Comparison of ENCODE assay signal across 2 cellular contexts in the genomic region with DNA sequence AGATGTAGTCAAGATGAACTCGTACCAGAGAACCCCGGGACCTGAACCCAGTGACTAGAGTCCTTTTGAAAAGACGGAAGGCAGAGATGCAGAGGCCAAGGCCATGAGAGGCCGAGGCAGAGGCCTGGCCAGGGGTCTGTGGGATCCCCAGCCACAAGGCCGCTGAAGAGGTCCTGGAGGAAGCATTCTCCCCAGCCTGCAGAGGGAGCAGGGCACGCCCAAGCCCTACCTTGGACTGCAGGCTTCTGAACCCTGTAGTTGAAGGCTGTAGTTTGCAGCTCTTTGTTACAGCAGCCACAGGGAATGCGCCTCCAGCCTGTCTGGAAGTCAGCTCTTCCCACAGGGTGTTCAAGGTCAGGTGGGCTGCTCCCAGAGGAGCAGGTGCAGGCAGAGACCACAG.
TF ChIP-seq lines count a peak whose summit lies in the region.

No MANE protein-coding gene starts in this region.

TF ChIP-seq in A549, 52 proteins besides CTCF, POLR2A, EP300 and RAD21 (continued from another document):
- TF ChIP-seq NFE2L2 (conservative IDR thresholded peaks at IDR 0.05; ENCODE audit: low read length), result no peak
- no peak for TF ChIP-seq ZNF302 (CRISPR knock-in tag; IDR thresholded peaks at IDR 0.05)
- no peak for TF ChIP-seq HDAC2 (IDR thresholded peaks at IDR 0.05)
- no peak for TF ChIP-seq MAFK (IDR thresholded peaks at IDR 0.05; ENCODE audit: partially characterized antibody)
- TF ChIP-seq HOXB13 (CRISPR knock-in tag; IDR thresholded peaks at IDR 0.05; ENCODE audit: low read depth), result no peak

TF ChIP-seq in K562, 482 proteins besides CTCF, POLR2A, EP300 and RAD21 (continued from another document):
- TF ChIP-seq, protein P1, sequence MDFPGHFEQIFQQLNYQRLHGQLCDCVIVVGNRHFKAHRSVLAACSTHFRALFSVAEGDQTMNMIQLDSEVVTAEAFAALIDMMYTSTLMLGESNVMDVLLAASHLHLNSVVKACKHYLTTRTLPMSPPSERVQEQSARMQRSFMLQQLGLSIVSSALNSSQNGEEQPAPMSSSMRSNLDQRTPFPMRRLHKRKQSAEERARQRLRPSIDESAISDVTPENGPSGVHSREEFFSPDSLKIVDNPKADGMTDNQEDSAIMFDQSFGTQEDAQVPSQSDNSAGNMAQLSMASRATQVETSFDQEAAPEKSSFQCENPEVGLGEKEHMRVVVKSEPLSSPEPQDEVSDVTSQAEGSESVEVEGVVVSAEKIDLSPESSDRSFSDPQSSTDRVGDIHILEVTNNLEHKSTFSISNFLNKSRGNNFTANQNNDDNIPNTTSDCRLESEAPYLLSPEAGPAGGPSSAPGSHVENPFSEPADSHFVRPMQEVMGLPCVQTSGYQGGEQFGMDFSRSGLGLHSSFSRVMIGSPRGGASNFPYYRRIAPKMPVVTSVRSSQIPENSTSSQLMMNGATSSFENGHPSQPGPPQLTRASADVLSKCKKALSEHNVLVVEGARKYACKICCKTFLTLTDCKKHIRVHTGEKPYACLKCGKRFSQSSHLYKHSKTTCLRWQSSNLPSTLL (IDR thresholded peaks at IDR 0.05), result no peak
- no peak for TF ChIP-seq RBM25 (IDR thresholded peaks at IDR 0.05; ENCODE audit: low read depth, low read length, severe bottlenecking)
- no peak for TF ChIP-seq MCM5 (IDR thresholded peaks at IDR 0.05; ENCODE audit: low read depth)
- TF ChIP-seq CHD4 (IDR thresholded peaks at IDR 0.05; ENCODE audit: insufficient read depth, insufficient replicate concordance, low read depth, low read length, poor library complexity, severe bottlenecking), result no peak
- no peak for TF ChIP-seq SMARCA5 (IDR thresholded peaks at IDR 0.05)
- no peak for TF ChIP-seq BCL6 (CRISPR knock-in tag; IDR thresholded peaks at IDR 0.05)
- TF ChIP-seq ILK (tag; IDR thresholded peaks at IDR 0.05; ENCODE audit: borderline replicate concordance, low read depth), result no peak
TF ChIP-seq in K562: peak in this region for 0.
